Comparison of ENCODE assay signal across 8 cellular contexts in genomic region chr16:4182581-4183257, GRCh38. TPM values are rescaled to one million over a fixed set of nuclear protein-coding genes. Genes with fewer than 3 reads are reported as not detected.
DNase-seq lines count a peak whose midpoint lies in the region; ATAC-seq and TF ChIP-seq lines count a peak whose summit lies in the region.

No MANE protein-coding gene starts in this region.

- H3K27ac Mint-ChIP-seq in activated CD4-positive, alpha-beta T cell treated with anti-CD3 and anti-CD28 coated beads for 36 hours = peak overlapping the region; percentile 47

- no peaks in the 10 kb centered on the region for H3K36me3 Mint-ChIP-seq in activated CD4-positive, alpha-beta T cell treated with anti-CD3 and anti-CD28 coated beads for 36 hours (ENCODE audit: low read depth)

- H3K27me3 ChIP-seq in right atrium auricular region = no peaks in the 10 kb centered on the region

- H3K4me1 ChIP-seq in right atrium auricular region = peaks cover 0 to 7% of the 10 kb centered on the region in 2 donors

- H3K36me3 ChIP-seq in right atrium auricular region = peaks cover 11% of the 10 kb centered on the region

- H3K9me3 Mint-ChIP-seq in activated CD4-positive, alpha-beta T cell treated with anti-CD3 and anti-CD28 coated beads for 36 hours (ENCODE audit: low read depth) = no peaks in the 10 kb centered on the region

- no peak for DNase-seq in activated CD4-positive, alpha-beta T cell treated with anti-CD3 and anti-CD28 coated beads for 36 hours
- no peak for DNase-seq in activated CD4-positive, alpha-beta T cell treated with anti-CD3 and anti-CD28 coated beads, Interleukin-2, amount 50 U/mL, for 48 hours
- DNase-seq in right atrium auricular region (ENCODE audit: low spot score) (no peak), iPS-NIHi7 (ENCODE audit: extremely low spot score) (no peak), KG1 (lab: John Stamatoyannopoulos, UW) (no peak)
- DNase-seq in stimulated activated naive CD8-positive, alpha-beta T cell treated with anti-CD3 and anti-CD28 coated beads, Interleukin-15, Interleukin-2, amounts not matched to agents 100 U/mL and 50 U/mL, for 24 hours = no peak

- POLR2A ChIA-PET in activated CD4-positive, alpha-beta T cell treated with anti-CD3 and anti-CD28 coated beads for 36 hours (lab: Charles Lee) = no interaction called here

- H3K9me3 ChIP-seq in right atrium auricular region = no peaks in the 10 kb centered on the region

- CTCF ChIA-PET in activated CD4-positive, alpha-beta T cell treated with anti-CD3 and anti-CD28 coated beads for 36 hours (lab: Charles Lee) = no interaction called here

- peaks cover 6% of the 10 kb centered on the region for H3K4me1 Mint-ChIP-seq in activated CD4-positive, alpha-beta T cell treated with anti-CD3 and anti-CD28 coated beads for 36 hours

- H3K27me3 Mint-ChIP-seq in activated CD4-positive, alpha-beta T cell treated with anti-CD3 and anti-CD28 coated beads for 36 hours = peaks cover 3% of the 10 kb centered on the region

- TF ChIP-seq CTCF in VCaP (conservative IDR thresholded peaks at IDR 0.05) = no peak
- no peak for TF ChIP-seq CTCF in right atrium auricular region (IDR thresholded peaks at IDR 0.05)

- peak overlapping the region; percentile 55 to 66 for H3K4me3 ChIP-seq in right atrium auricular region

- ATAC-seq in activated CD4-positive, alpha-beta T cell treated with anti-CD3 and anti-CD28 coated beads for 36 hours = peak; percentile 22
- ATAC-seq in HG03103 (IDR thresholded peaks at IDR 0.05; ENCODE audit: low read depth, unreplicated experiment) = peak; percentile 28
- peak; percentile 25 for ATAC-seq in stimulated activated naive CD8-positive, alpha-beta T cell treated with anti-CD3 and anti-CD28 coated beads, Interleukin-15, Interleukin-2, amounts not matched to agents 100 U/mL and 50 U/mL, for 24 hours

- H3K4me3 Mint-ChIP-seq in activated CD4-positive, alpha-beta T cell treated with anti-CD3 and anti-CD28 coated beads for 36 hours = peak overlapping the region; percentile 76

- intact Hi-C loops in activated CD4-positive, alpha-beta T cell treated with anti-CD3 and anti-CD28 coated beads for 36 hours (cut with DNase I, micrococcal nuclease) = loop anchor here (1.0 to 5.0 kb wide), 7 partner anchors 66 to 570 kb away; partner anchors contain the start of genes ADCY9 (in 1 of the 2), CREBBP (in 1 of the 2), SLX4 (in 1 of the 2) and TFAP4 (in 1 of the 2)

- H3K27ac ChIP-seq in VCaP (peak overlapping the region; percentile 93), right atrium auricular region (peak overlapping the region; percentile 91 to 98)

RNA-seq across cellular contexts. Expression of gene SRL, which starts 59.2 kb away (rescaled TPM):
- not detected for total RNA-seq in activated CD4-positive, alpha-beta T cell treated with anti-CD3 and anti-CD28 coated beads for 36 hours
- total RNA-seq in right atrium auricular region = 100 to 1,000 TPM; 295 to 466 TPM

Comparison
In these comparisons a context has a peak if more than half of its experiments do, and no peak if none do; other contexts are left out.
1. RNA of gene SRL, which starts 59.2 kb away (total RNA-seq): 295 to 466 TPM in right atrium auricular region; not detected in activated CD4-positive, alpha-beta T cell treated with anti-CD3 and anti-CD28 coated beads for 36 hours; every median in the first group is over 100 times any median in the second.
2. Peak in every context shown above with its lines, with median percentiles within 50 percentile points of each other: ATAC-seq.